21 cellular contexts compared by ENCODE assay signal in genomic region chr3:142215111-142215510, GRCh38. TPM values are rescaled to one million over a fixed set of nuclear protein-coding genes. Genes with fewer than 3 reads are reported as not detected.
DNase-seq lines count a peak whose midpoint lies in the region; ATAC-seq and TF ChIP-seq lines count a peak whose summit lies in the region.
"Had no signal": no experiment of that assay in that cellular context is flagged by ENCODE, and none has a peak within 500 bp of the region (broad histone marks: within the 10 kb centered on the region; RNA-seq: fewer than 3 reads in every experiment).

No MANE protein-coding gene starts in this region.

- H3K27ac ChIP-seq in DND-41 (ENCODE audit: low read length) (peak overlapping the region; percentile 13; the same call in 1 of the 2 replicates), SJSA1 (peak overlapping the region; percentile 71), esophagus squamous epithelium (peak overlapping the region in 3 of 4 donors; percentile 26 to 44 (median 42)), aorta (ENCODE audit: low read depth in 1 of 2, low read length in 2 of 2) (no peak overlapping the region)
- H3K27ac ChIP-seq: dorsolateral prefrontal cortex, PC-9, right atrium auricular region had no signal

- H4K20me1 ChIP-seq in DND-41 (ENCODE audit: insufficient read depth, low read length) = no peaks in the 10 kb centered on the region

- no peak overlapping the region for H3K4me2 ChIP-seq in DND-41 (ENCODE audit: insufficient read depth, low read length)
- H3K4me2 ChIP-seq: PC-9 had no signal

- H3K27ac Mint-ChIP-seq in natural killer cell treated with Interleukin-12 subunit alpha and Interleukin-12 subunit beta and Interleukin-15 and Interleukin-18, amount 100 ng/mL, for 72 hours = peak overlapping the region; percentile 41 to 71

- H3K4me3 Mint-ChIP-seq in natural killer cell treated with Interleukin-12 subunit alpha and Interleukin-12 subunit beta and Interleukin-15 and Interleukin-18, amount 100 ng/mL, for 72 hours = no peak overlapping the region

- H3K4me3 ChIP-seq in DND-41 (ENCODE audit: low read depth in 1 of 2, low read length in 2 of 2) (no peak overlapping the region), SJSA1 (no peak overlapping the region), esophagus squamous epithelium (no peak overlapping the region), aorta (ENCODE audit: low read length in 2 of 2) (no peak overlapping the region)
- H3K4me3 ChIP-seq: dorsolateral prefrontal cortex, heart left ventricle, K562, PC-9, right atrium auricular region had no signal

- H3K27me3 Mint-ChIP-seq in natural killer cell treated with Interleukin-12 subunit alpha and Interleukin-12 subunit beta and Interleukin-15 and Interleukin-18, amount 100 ng/mL, for 72 hours = no peaks in the 10 kb centered on the region

- H3K4me1 ChIP-seq in DND-41 (ENCODE audit: insufficient read depth, low read length) = peaks cover 7% of the 10 kb centered on the region
- peaks cover 25% of the 10 kb centered on the region for H3K4me1 ChIP-seq in SJSA1 (replicated peaks)
- peaks cover 0 to 30% (median 2%) of the 10 kb centered on the region in 3 donors for H3K4me1 ChIP-seq in esophagus squamous epithelium
- peaks cover 6 to 14% of the 10 kb centered on the region in 2 donors for H3K4me1 ChIP-seq in aorta (ENCODE audit: control insufficient read depth in 1 of 2, insufficient read depth in 2 of 2, low read length in 2 of 2)
- H3K4me1 ChIP-seq: Caco-2 had no signal

- no peak for ATAC-seq in DND-41 (ENCODE audit: insufficient read depth, low read depth)
- ATAC-seq in natural killer cell treated with Interleukin-12 subunit alpha and Interleukin-12 subunit beta and Interleukin-15 and Interleukin-18, amount 100 ng/mL, for 72 hours = no peak
- no peak for ATAC-seq in aorta (ENCODE audit: low FRiP score)
- ATAC-seq in HG03175 (IDR thresholded peaks at IDR 0.05; ENCODE audit: unreplicated experiment) = no peak
- no peak for ATAC-seq in activated CD4-positive, CD25-positive, alpha-beta regulatory T cell treated with anti-CD3 and anti-CD28 coated beads, Interleukin-2, amount 50 U/mL, for 24 hours
- no peak for ATAC-seq in GM18867 (IDR thresholded peaks at IDR 0.05; ENCODE audit: unreplicated experiment)
- ATAC-seq: esophagus mucosa, heart left ventricle, K562 had no signal

- no peaks in the 10 kb centered on the region for H3K27me3 ChIP-seq in DND-41 (ENCODE audit: insufficient read depth, low read length, poor library complexity)
- no peaks in the 10 kb centered on the region for H3K27me3 ChIP-seq in SJSA1 (replicated peaks)
- H3K27me3 ChIP-seq in esophagus squamous epithelium = no peaks in the 10 kb centered on the region
- no peaks in the 10 kb centered on the region for H3K27me3 ChIP-seq in aorta (ENCODE audit: control insufficient read depth in 1 of 2, insufficient read depth in 2 of 2, low read length in 1 of 2)
- H3K27me3 ChIP-seq: dorsolateral prefrontal cortex, heart left ventricle, right atrium auricular region had no signal

- peaks cover 16% of the 10 kb centered on the region for H3K36me3 Mint-ChIP-seq in natural killer cell treated with Interleukin-12 subunit alpha and Interleukin-12 subunit beta and Interleukin-15 and Interleukin-18, amount 100 ng/mL, for 72 hours

- TF ChIP-seq POLR2A in esophagus squamous epithelium (IDR thresholded peaks at IDR 0.05) = no peak

- WGBS in esophagus squamous epithelium, 2 donors = 40 to 68% methylated on average over 3 of the region's 3 CpGs
- WGBS in aorta, 2 donors = 87% methylated on average over 3 of the region's 3 CpGs

- no peak for TF ChIP-seq CTCF in DND-41 (IDR thresholded peaks at IDR 0.05; ENCODE audit: borderline replicate concordance, extremely low read depth, low read length, poor library complexity, severe bottlenecking)
- TF ChIP-seq CTCF in esophagus squamous epithelium (IDR thresholded peaks at IDR 0.05) = no peak

- DNase-seq in DND-41 = no peak
- peak in 1 of 2 experiments; percentile 49 for DNase-seq in SJSA1 (ENCODE audit: low read depth in 1 of 2, low spot score in 2 of 2)
- DNase-seq in esophagus squamous epithelium (lab: John Stamatoyannopoulos, UW) = no peak
- DNase-seq in natural killer cell treated with Interleukin-12 subunit alpha and Interleukin-12 subunit beta and Interleukin-15 and Interleukin-18, amount 100 ng/mL, for 72 hours (ENCODE audit: low spot score) = no peak
- DNase-seq in aorta = no peak
- DNase-seq: activated CD4-positive, alpha-beta T cell treated with anti-CD3 and anti-CD28 coated beads for 4 hours; activated CD8-positive, alpha-beta memory T cell treated with anti-CD3 and anti-CD28 coated beads, Interleukin-2, amount 50 U/mL, for 48 hours; activated gamma-delta T cell; Caco-2; dorsolateral prefrontal cortex; GDM1; heart left ventricle; NCI-H1092; NCI-H774; PC-9 had no signal

- H2AFZ ChIP-seq in DND-41 (ENCODE audit: low read depth, low read length) = no peak overlapping the region
- H2AFZ ChIP-seq: PC-9 had no signal

- H3K9me3 Mint-ChIP-seq in natural killer cell treated with Interleukin-12 subunit alpha and Interleukin-12 subunit beta and Interleukin-15 and Interleukin-18, amount 100 ng/mL, for 72 hours = no peaks in the 10 kb centered on the region

- intact Hi-C loops in esophagus squamous epithelium (cut with DNase I) (no loop called here), aorta (cut with DNase I) (no loop called here)

- no peaks in the 10 kb centered on the region for H3K9me3 ChIP-seq in DND-41 (ENCODE audit: insufficient read depth, low read length, severe bottlenecking)
- H3K9me3 ChIP-seq in SJSA1 (replicated peaks) = no peaks in the 10 kb centered on the region
- no peaks in the 10 kb centered on the region for H3K9me3 ChIP-seq in esophagus squamous epithelium
- no peaks in the 10 kb centered on the region for H3K9me3 ChIP-seq in aorta (ENCODE audit: control insufficient read depth, low read length)
- H3K9me3 ChIP-seq: Caco-2, heart left ventricle, right atrium auricular region had no signal

- H3K79me2 ChIP-seq in DND-41 (ENCODE audit: insufficient read depth, low read length) = peaks cover 10% of the 10 kb centered on the region

- no peak overlapping the region for H3K9ac ChIP-seq in DND-41 (ENCODE audit: low read depth, low read length)

- peaks cover 22% of the 10 kb centered on the region; the same call in 1 of the 2 replicates for H3K36me3 ChIP-seq in DND-41 (ENCODE audit: insufficient read depth, low read length)
- H3K36me3 ChIP-seq in SJSA1 = peaks cover 18% of the 10 kb centered on the region
- peaks cover 0 to 33% (median 0%) of the 10 kb centered on the region in 3 donors for H3K36me3 ChIP-seq in esophagus squamous epithelium
- H3K36me3 ChIP-seq in aorta (ENCODE audit: control insufficient read depth in 1 of 2, insufficient read depth in 2 of 2, low read length in 1 of 2) = no peaks in the 10 kb centered on the region

- H3K4me1 Mint-ChIP-seq in natural killer cell treated with Interleukin-12 subunit alpha and Interleukin-12 subunit beta and Interleukin-15 and Interleukin-18, amount 100 ng/mL, for 72 hours (ENCODE audit: low read depth in 2 of 2) = peaks cover 52 to 58% of the 10 kb centered on the region in 2 donors

RNA-seq across cellular contexts. Expression of gene GK5, which starts 10.3 kb away (rescaled TPM):
- total RNA-seq in SJSA1 (2014; rRNA removed; shearing (Covaris generic)) = 7.6 and 16.9 TPM in 2 replicates
- 10 to 100 TPM; 10.8 to 18.3 (median 12.7) TPM for total RNA-seq in esophagus squamous epithelium
- total RNA-seq in natural killer cell treated with Interleukin-12 subunit alpha and Interleukin-12 subunit beta and Interleukin-15 and Interleukin-18, amount 100 ng/mL, for 72 hours = 10 to 100 TPM; 57.4 to 59.5 TPM
- 10 to 100 TPM; 30.9 to 44.4 TPM for total RNA-seq in aorta
- 10 to 100 TPM in 1 of 2 donors, 1 to 10 TPM in 1; 5.5 to 26.7 TPM for polyA plus RNA-seq in aorta

Comparison
In these comparisons a context has a peak if more than half of its experiments do, and no peak if none do; other contexts are left out.
1. H3K27ac ChIP-seq: peak in DND-41 (single experiment), SJSA1 (single experiment) and esophagus squamous epithelium (3 of 4); none in aorta (0 of 2).